21 cellular contexts compared by ENCODE assay signal in genomic region chr2:4937550-4937949, GRCh38.
"Had no signal": no experiment of that assay in that cellular context is flagged by ENCODE, and none has a peak within 500 bp of the region (broad histone marks: within the 10 kb centered on the region; RNA-seq: fewer than 3 reads in every experiment).

No MANE protein-coding gene starts in this region.

- H3K4me1 ChIP-seq: suprapubic skin, upper lobe of right lung had no signal

- H3K27ac Mint-ChIP-seq: activated CD8-positive, alpha-beta T cell treated with anti-CD3 and anti-CD28 coated beads for 36 hours; activated naive CD8-positive, alpha-beta T cell; activated T-cell treated with anti-CD3 and anti-CD28 coated beads, Interleukin-2, amount 50 U/mL, for 72 hours; naive B cell; WTC11 had no signal

- H3K27me3 ChIP-seq: dorsolateral prefrontal cortex, suprapubic skin, upper lobe of right lung had no signal

- H3K27ac ChIP-seq: dorsolateral prefrontal cortex, suprapubic skin, upper lobe of right lung had no signal

- H3K27me3 Mint-ChIP-seq: activated CD8-positive, alpha-beta T cell treated with anti-CD3 and anti-CD28 coated beads for 36 hours; activated naive CD8-positive, alpha-beta T cell; naive B cell had no signal

- H3K36me3 Mint-ChIP-seq: activated naive CD8-positive, alpha-beta T cell; naive B cell had no signal

- H3K4me3 ChIP-seq: dorsolateral prefrontal cortex, lung, suprapubic skin, upper lobe of right lung had no signal

- H3K36me3 ChIP-seq: suprapubic skin, upper lobe of right lung had no signal

- H3K9me3 ChIP-seq: suprapubic skin, upper lobe of right lung had no signal

- ATAC-seq: activated CD8-positive, alpha-beta T cell treated with anti-CD3 and anti-CD28 coated beads for 36 hours; activated T-cell treated with anti-CD3 and anti-CD28 coated beads, Interleukin-2, amount 50 U/mL, for 72 hours; stimulated activated naive CD8-positive, alpha-beta T cell treated with anti-CD3 and anti-CD28 coated beads, Interleukin-15, Interleukin-2, amounts not matched to agents 100 U/mL and 50 U/mL, for 24 hours; upper lobe of right lung; WTC11 had no signal

- H3K4me3 Mint-ChIP-seq: activated CD8-positive, alpha-beta T cell treated with anti-CD3 and anti-CD28 coated beads for 36 hours; activated naive CD8-positive, alpha-beta T cell; activated T-cell treated with anti-CD3 and anti-CD28 coated beads, Interleukin-2, amount 50 U/mL, for 72 hours; naive B cell; WTC11 had no signal

- H3K4me1 Mint-ChIP-seq: naive B cell, WTC11 had no signal

- DNase-seq: activated CD4-positive, alpha-beta T cell treated with anti-CD3 and anti-CD28 coated beads for 4 hours; activated CD8-positive, alpha-beta memory T cell treated with anti-CD3 and anti-CD28 coated beads, Interleukin-2, amount 50 U/mL, for 4 hours; activated CD8-positive, alpha-beta T cell treated with anti-CD3 and anti-CD28 coated beads for 36 hours; activated gamma-delta T cell treated with Interleukin-2 at 50 U/mL for 16 hours; activated T-cell treated with anti-CD3 and anti-CD28 coated beads, Interleukin-2, amount 50 U/mL, for 72 hours; amygdala; dorsolateral prefrontal cortex; hypothalamus; naive B cell; nucleus accumbens; posterior cingulate gyrus; small intestine; stimulated activated CD4-positive, alpha-beta T cell treated with anti-CD3 and anti-CD28 coated beads, Interleukin-4, amount 100 ng/mL, for 4 hours; stimulated activated CD8-positive, alpha-beta memory T cell treated with anti-CD3 and anti-CD28 coated beads, Interleukin-4, amount 100 ng/mL, for 48 hours; stimulated activated naive CD8-positive, alpha-beta T cell treated with anti-CD3 and anti-CD28 coated beads, Interleukin-15, Interleukin-2, amounts not matched to agents 100 U/mL and 50 U/mL, for 24 hours; T-helper 2 cell; upper lobe of right lung had no signal
